1 cellular context compared by ENCODE assay signal in the genomic region with DNA sequence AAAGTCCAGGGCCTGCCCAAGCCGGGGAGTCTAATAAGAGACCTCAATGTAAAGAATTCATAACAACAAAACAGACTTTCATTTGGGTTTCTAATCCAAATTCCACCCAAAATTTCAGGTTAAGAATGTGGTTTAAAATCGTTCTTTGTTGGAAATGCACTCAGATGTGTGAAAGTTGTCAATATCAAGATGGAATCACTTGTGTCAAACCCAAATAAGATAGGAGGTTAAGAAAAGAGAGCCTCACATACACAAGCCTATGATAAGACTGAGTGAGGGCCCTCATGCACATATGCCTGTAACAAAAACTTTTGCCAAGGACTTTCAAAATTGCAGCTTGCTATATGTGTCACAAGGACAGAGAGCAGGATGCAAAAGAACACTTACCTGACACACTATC.
TF ChIP-seq lines count a peak whose summit lies in the region.

No MANE protein-coding gene starts in this region.

TF ChIP-seq in K562, 482 proteins besides CTCF, POLR2A, EP300 and RAD21 (continued from another document):
- TF ChIP-seq, protein P1, sequence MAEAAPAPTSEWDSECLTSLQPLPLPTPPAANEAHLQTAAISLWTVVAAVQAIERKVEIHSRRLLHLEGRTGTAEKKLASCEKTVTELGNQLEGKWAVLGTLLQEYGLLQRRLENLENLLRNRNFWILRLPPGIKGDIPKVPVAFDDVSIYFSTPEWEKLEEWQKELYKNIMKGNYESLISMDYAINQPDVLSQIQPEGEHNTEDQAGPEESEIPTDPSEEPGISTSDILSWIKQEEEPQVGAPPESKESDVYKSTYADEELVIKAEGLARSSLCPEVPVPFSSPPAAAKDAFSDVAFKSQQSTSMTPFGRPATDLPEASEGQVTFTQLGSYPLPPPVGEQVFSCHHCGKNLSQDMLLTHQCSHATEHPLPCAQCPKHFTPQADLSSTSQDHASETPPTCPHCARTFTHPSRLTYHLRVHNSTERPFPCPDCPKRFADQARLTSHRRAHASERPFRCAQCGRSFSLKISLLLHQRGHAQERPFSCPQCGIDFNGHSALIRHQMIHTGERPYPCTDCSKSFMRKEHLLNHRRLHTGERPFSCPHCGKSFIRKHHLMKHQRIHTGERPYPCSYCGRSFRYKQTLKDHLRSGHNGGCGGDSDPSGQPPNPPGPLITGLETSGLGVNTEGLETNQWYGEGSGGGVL (CRISPR knock-in tag; IDR thresholded peaks at IDR 0.05), result no peak
- TF ChIP-seq ARNT (IDR thresholded peaks at IDR 0.05) (no peak), ELF4 (CRISPR knock-in tag; IDR thresholded peaks at IDR 0.05) (no peak), MEF2A (IDR thresholded peaks at IDR 0.05; ENCODE audit: control insufficient read depth, low read depth, low read length) (no peak), TFAM (CRISPR knock-in tag; conservative IDR thresholded peaks at IDR 0.05) (no peak), NFRKB (IDR thresholded peaks at IDR 0.05; ENCODE audit: low read depth) (no peak), TBL1XR1 (IDR thresholded peaks at IDR 0.05; ENCODE audit: low read length in 2 of 2) (no peak), SREBF1 (IDR thresholded peaks at IDR 0.05; ENCODE audit: borderline replicate concordance, low read depth, low read length) (no peak), JUN (IDR thresholded peaks at IDR 0.05; ENCODE audit: borderline replicate concordance, low read depth, low read length) (no peak), JUN (CRISPR knock-in tag; IDR thresholded peaks at IDR 0.05; ENCODE audit: borderline replicate concordance) (no peak), ZNF41 (CRISPR knock-in tag; conservative IDR thresholded peaks at IDR 0.05) (0 out of 2 replicates have a peak, but pooled peaks have one; percentile 30), CBX1 (IDR thresholded peaks at IDR 0.05; ENCODE audit: low read depth) (no peak), RFX7 (CRISPR knock-in tag; IDR thresholded peaks at IDR 0.05) (0 out of 2 replicates have a peak, but pooled peaks have one; percentile 23), ZNF239 (CRISPR knock-in tag; IDR thresholded peaks at IDR 0.05) (peak; percentile 76), L3MBTL2 (IDR thresholded peaks at IDR 0.05) (no peak), CREB1 (IDR thresholded peaks at IDR 0.05) (no peak), CREB1 (CRISPR knock-in tag; IDR thresholded peaks at IDR 0.05) (no peak), SETDB1 (IDR thresholded peaks at IDR 0.05; ENCODE audit: low read length) (no peak), TEAD1 (CRISPR knock-in tag; IDR thresholded peaks at IDR 0.05) (peak in 1 of 2 experiments; percentile 71; a peak in 2 of 4 replicates), CEBPG (CRISPR knock-in tag; IDR thresholded peaks at IDR 0.05) (no peak), CEBPG (tag; conservative IDR thresholded peaks at IDR 0.05 in 1 of 2, IDR thresholded peaks at IDR 0.05 in 1 of 2) (no peak), ZNF766 (CRISPR knock-in tag; conservative IDR thresholded peaks at IDR 0.05) (0 out of 2 replicates have a peak, but pooled peaks have one; percentile 48)
- TF ChIP-seq, protein P2, sequence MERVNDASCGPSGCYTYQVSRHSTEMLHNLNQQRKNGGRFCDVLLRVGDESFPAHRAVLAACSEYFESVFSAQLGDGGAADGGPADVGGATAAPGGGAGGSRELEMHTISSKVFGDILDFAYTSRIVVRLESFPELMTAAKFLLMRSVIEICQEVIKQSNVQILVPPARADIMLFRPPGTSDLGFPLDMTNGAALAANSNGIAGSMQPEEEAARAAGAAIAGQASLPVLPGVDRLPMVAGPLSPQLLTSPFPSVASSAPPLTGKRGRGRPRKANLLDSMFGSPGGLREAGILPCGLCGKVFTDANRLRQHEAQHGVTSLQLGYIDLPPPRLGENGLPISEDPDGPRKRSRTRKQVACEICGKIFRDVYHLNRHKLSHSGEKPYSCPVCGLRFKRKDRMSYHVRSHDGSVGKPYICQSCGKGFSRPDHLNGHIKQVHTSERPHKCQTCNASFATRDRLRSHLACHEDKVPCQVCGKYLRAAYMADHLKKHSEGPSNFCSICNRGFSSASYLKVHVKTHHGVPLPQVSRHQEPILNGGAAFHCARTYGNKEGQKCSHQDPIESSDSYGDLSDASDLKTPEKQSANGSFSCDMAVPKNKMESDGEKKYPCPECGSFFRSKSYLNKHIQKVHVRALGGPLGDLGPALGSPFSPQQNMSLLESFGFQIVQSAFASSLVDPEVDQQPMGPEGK (CRISPR knock-in tag; IDR thresholded peaks at IDR 0.05; ENCODE audit: borderline replicate concordance), result 0 out of 2 replicates have a peak, but pooled peaks have one; percentile 35
- TF ChIP-seq, protein P3, sequence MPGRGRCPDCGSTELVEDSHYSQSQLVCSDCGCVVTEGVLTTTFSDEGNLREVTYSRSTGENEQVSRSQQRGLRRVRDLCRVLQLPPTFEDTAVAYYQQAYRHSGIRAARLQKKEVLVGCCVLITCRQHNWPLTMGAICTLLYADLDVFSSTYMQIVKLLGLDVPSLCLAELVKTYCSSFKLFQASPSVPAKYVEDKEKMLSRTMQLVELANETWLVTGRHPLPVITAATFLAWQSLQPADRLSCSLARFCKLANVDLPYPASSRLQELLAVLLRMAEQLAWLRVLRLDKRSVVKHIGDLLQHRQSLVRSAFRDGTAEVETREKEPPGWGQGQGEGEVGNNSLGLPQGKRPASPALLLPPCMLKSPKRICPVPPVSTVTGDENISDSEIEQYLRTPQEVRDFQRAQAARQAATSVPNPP (IDR thresholded peaks at IDR 0.05; ENCODE audit: borderline replicate concordance, insufficient read depth, insufficient read length), result no peak
